19 cellular contexts compared by ENCODE assay signal in genomic region chr10:118405933-118406332, GRCh38.
DNase-seq lines count a peak whose midpoint lies in the region; ATAC-seq and TF ChIP-seq lines count a peak whose summit lies in the region.
"Had no signal": no experiment of that assay in that cellular context is flagged by ENCODE, and none has a peak within 500 bp of the region (broad histone marks: within the 10 kb centered on the region; RNA-seq: fewer than 3 reads in every experiment).

No MANE protein-coding gene starts in this region.

- no peaks in the 10 kb centered on the region for H4K20me1 ChIP-seq in GM23248 (ENCODE audit: insufficient read depth)
- H4K20me1 ChIP-seq: BLaER1 had no signal

- H3K18ac ChIP-seq in mesendoderm (ENCODE audit: low read length): no peak overlapping the region

- no peak for TF ChIP-seq POLR2A in lower leg skin (IDR thresholded peaks at IDR 0.05)

- H2AFZ ChIP-seq in GM23248: no peak overlapping the region

- in situ Hi-C loops in GM23248 (cut with MboI): no loop called here

- H3K23ac ChIP-seq in mesendoderm (ENCODE audit: low read length): no peak overlapping the region

- no peak overlapping the region for H3K4ac ChIP-seq in mesendoderm (ENCODE audit: low read depth, low read length)

- H3K27ac ChIP-seq in GM23248: no peak overlapping the region
- no peak overlapping the region for H3K27ac ChIP-seq in mesendoderm (ENCODE audit: low read depth, low read length)
- H3K27ac ChIP-seq: 22Rv1, BLaER1 had no signal

- WGBS in GM23248 (ENCODE audit: low coverage in 1 of 2, low lambda C conversion rate in 2 of 2, missing lambda C conversion rate in 2 of 2), 2 experiments: 48 to 54% methylated on average over 3 of the region's 3 CpGs
- WGBS in mesendoderm (ENCODE audit: extremely low coverage, insufficient coverage, low lambda C conversion rate): no CpG with 5 or more reads among the region's 3 CpGs
- 50 to 61% methylated on average over 3 of the region's 3 CpGs for WGBS in lower leg skin, 2 donors

- peak overlapping the region; percentile 44 for H3K56ac ChIP-seq in mesendoderm (ENCODE audit: low read length)

- H3K4me2 ChIP-seq in GM23248 (ENCODE audit: unreplicated experiment): no peak overlapping the region
- H3K4me2 ChIP-seq in mesendoderm (ENCODE audit: low read length): no peak overlapping the region
- H3K4me2 ChIP-seq: BLaER1 had no signal

- H2BK120ac ChIP-seq in mesendoderm (ENCODE audit: low read depth, low read length): no peak overlapping the region

- H3K4me3 ChIP-seq in GM23248 (no peak overlapping the region), choroid plexus epithelial cell (ENCODE audit: low read depth, low read length) (no peak overlapping the region), mesendoderm (ENCODE audit: low read length) (no peak overlapping the region), lower leg skin (ENCODE audit: low read depth, poor library complexity, severe bottlenecking) (no peak overlapping the region)
- H3K4me3 ChIP-seq: BLaER1 had no signal

- H3K9ac ChIP-seq in GM23248: no peak overlapping the region
- no peak overlapping the region for H3K9ac ChIP-seq in mesendoderm (ENCODE audit: low read length)
- H3K9ac ChIP-seq: BLaER1 had no signal

- peak; percentile 28 for DNase-seq in DMS79 treated with DMSO at 0.1 percent for 48 hours (lab: John Stamatoyannopoulos, UW)
- no peak for DNase-seq in DMS79 (lab: John Stamatoyannopoulos, UW)
- DNase-seq in GM23248: peak; percentile 6
- DNase-seq in choroid plexus epithelial cell (ENCODE audit: low read depth): peak; percentile 19
- peak; percentile 65 for DNase-seq in mesendoderm
- DNase-seq in HPDE6-E6E7 (ENCODE audit: extremely low spot score): no peak
- no peak for DNase-seq in lower leg skin (ENCODE audit: low spot score in 2 of 2)
- DNase-seq: CD8-positive, alpha-beta T cell; EL; KBM-7; NCI-H1436; NCI-H2029; NCI-H226; NCI-H526; OCI-M1; SHP77 treated with DMSO at 0.1 percent for 48 hours had no signal

- no peaks in the 10 kb centered on the region for H3K4me1 ChIP-seq in GM23248 (ENCODE audit: insufficient read depth)
- H3K4me1 ChIP-seq in mesendoderm (ENCODE audit: control insufficient read depth, low read depth, low read length): peaks cover 4% of the 10 kb centered on the region
- H3K4me1 ChIP-seq: BLaER1 had no signal

- H3K9me2 ChIP-seq in GM23248 (ENCODE audit: insufficient read depth): no peaks in the 10 kb centered on the region

- intact Hi-C loops in lower leg skin (cut with DNase I; ENCODE audit: low total_unique reads): no loop called here

- no peak for ATAC-seq in GM21526 (IDR thresholded peaks at IDR 0.05; ENCODE audit: low FRiP score, unreplicated experiment)
- ATAC-seq: CD8-positive, alpha-beta T cell had no signal

- no peaks in the 10 kb centered on the region for H3K79me1 ChIP-seq in mesendoderm (ENCODE audit: low read length)

- H2BK15ac ChIP-seq in mesendoderm (replicated peaks; ENCODE audit: low read depth): no peak overlapping the region

- H3K79me2 ChIP-seq in GM23248 (ENCODE audit: insufficient read depth) (no peaks in the 10 kb centered on the region), mesendoderm (ENCODE audit: control insufficient read depth, insufficient read depth, low read length) (no peaks in the 10 kb centered on the region)

- H3F3A ChIP-seq in GM23248 (ENCODE audit: insufficient read depth): no peaks in the 10 kb centered on the region

- no peak overlapping the region for H2BK5ac ChIP-seq in mesendoderm (ENCODE audit: low read length)

- no peaks in the 10 kb centered on the region for H3K36me3 ChIP-seq in GM23248 (ENCODE audit: low read depth)
- no peaks in the 10 kb centered on the region for H3K36me3 ChIP-seq in mesendoderm (ENCODE audit: control insufficient read depth, insufficient read depth, low read length)
- H3K36me3 ChIP-seq: BLaER1 had no signal

- H4K8ac ChIP-seq in mesendoderm (ENCODE audit: low read depth, low read length): no peak overlapping the region

- no peak overlapping the region for H4K5ac ChIP-seq in mesendoderm (ENCODE audit: low read length)

- H3K27me3 ChIP-seq in GM23248 (replicated peaks; ENCODE audit: insufficient read depth): peaks cover 15% of the 10 kb centered on the region; the same call in 1 of the 2 replicates
- H3K27me3 ChIP-seq in mesendoderm (ENCODE audit: insufficient read depth, low read length, poor library complexity): no peaks in the 10 kb centered on the region
- H3K27me3 ChIP-seq: BLaER1 had no signal

- TF ChIP-seq CTCF in choroid plexus epithelial cell (conservative IDR thresholded peaks at IDR 0.05; ENCODE audit: low read depth, low read length): no peak
- TF ChIP-seq CTCF in lower leg skin (IDR thresholded peaks at IDR 0.05): no peak

- no peak overlapping the region for H2AK5ac ChIP-seq in mesendoderm (ENCODE audit: low read length)

- no peaks in the 10 kb centered on the region for H3K9me3 ChIP-seq in GM23248 (ENCODE audit: low read depth)
- H3K9me3 ChIP-seq: BLaER1 had no signal

Comparison
In these comparisons a context has a peak if more than half of its experiments do, and no peak if none do; other contexts are left out.
1. DNase-seq: peak in DMS79 treated with DMSO at 0.1 percent for 48 hours (single experiment), GM23248 (single experiment), choroid plexus epithelial cell (single experiment) and mesendoderm (single experiment); none in DMS79 (single experiment), HPDE6-E6E7 (single experiment) and lower leg skin (0 of 2).